In genomic region chr2:230865766-230866703, GRCh38 we compare ENCODE assay signal across 1 cellular context.
A peak's percentile ranks its signal among the peaks of the same experiment; 100 is the strongest.
TF ChIP-seq lines count a peak whose summit lies in the region.

No MANE protein-coding gene starts in this region.

TF ChIP-seq in GM12878, 131 proteins besides CTCF, POLR2A, EP300 and RAD21 (continues in another document):
- no peak for TF ChIP-seq NR2F1 (conservative IDR thresholded peaks at IDR 0.05)
- TF ChIP-seq BCLAF1 (IDR thresholded peaks at IDR 0.05) = no peak; the same call in 1 of the 2 replicates
- TF ChIP-seq STAT1 (conservative IDR thresholded peaks at IDR 0.05) = no peak
- no peak for TF ChIP-seq YBX1 (IDR thresholded peaks at IDR 0.05)
- no peak for TF ChIP-seq NFIC (IDR thresholded peaks at IDR 0.05; ENCODE audit: low read depth, low read length)
- peak in 1 of 2 experiments; percentile 8; a peak in 2 of 4 replicates for TF ChIP-seq IKZF2 (IDR thresholded peaks at IDR 0.05)
- no peak for TF ChIP-seq PKNOX1 (IDR thresholded peaks at IDR 0.05)
- TF ChIP-seq SP1 (IDR thresholded peaks at IDR 0.05; ENCODE audit: low read depth, low read length) = no peak
- peak in 1 of 2 experiments; percentile 44; a peak in 1 of 3 replicates for TF ChIP-seq EGR1 (IDR thresholded peaks at IDR 0.05; ENCODE audit: borderline replicate concordance in 1 of 2, low read depth in 2 of 2, low read length in 2 of 2)
- TF ChIP-seq EZH2 (IDR thresholded peaks at IDR 0.05; ENCODE audit: borderline replicate concordance, control insufficient read depth, low read depth, low read length) = no peak
- no peak for TF ChIP-seq E2F4 (IDR thresholded peaks at IDR 0.05; ENCODE audit: low read depth, low read length)
- no peak for TF ChIP-seq IRF4 (IDR thresholded peaks at IDR 0.05; ENCODE audit: low read depth, low read length)
- peak; percentile 31 for TF ChIP-seq IKZF1 (conservative IDR thresholded peaks at IDR 0.05)
- TF ChIP-seq KLF5 (IDR thresholded peaks at IDR 0.05; ENCODE audit: partially characterized antibody) = peak; percentile 58
- TF ChIP-seq BCL11A (IDR thresholded peaks at IDR 0.05; ENCODE audit: low read depth, low read length) = no peak
- peak; percentile 86 for TF ChIP-seq FOXK2 (IDR thresholded peaks at IDR 0.05)
- no peak for TF ChIP-seq RAD51 (IDR thresholded peaks at IDR 0.05)
- no peak for TF ChIP-seq HDGF (IDR thresholded peaks at IDR 0.05)
- TF ChIP-seq HCFC1 (IDR thresholded peaks at IDR 0.05; ENCODE audit: low read length) = no peak
- TF ChIP-seq SKIL (IDR thresholded peaks at IDR 0.05; ENCODE audit: low read depth, poor library complexity, severe bottlenecking) = no peak
- TF ChIP-seq REST (IDR thresholded peaks at IDR 0.05; ENCODE audit: low read depth, low read length) = no peak
- no peak for TF ChIP-seq GABPA (IDR thresholded peaks at IDR 0.05; ENCODE audit: low read depth)
- TF ChIP-seq HSF1 (IDR thresholded peaks at IDR 0.05; ENCODE audit: low read depth, low read length) = no peak
- TF ChIP-seq EED (IDR thresholded peaks at IDR 0.05; ENCODE audit: low read depth) = peak; percentile 47; the same call in 1 of the 2 replicates
- peak in 1 of 2 experiments; percentile 75; a peak in 2 of 4 replicates for TF ChIP-seq BHLHE40 (IDR thresholded peaks at IDR 0.05; ENCODE audit: borderline replicate concordance in 1 of 2, low read depth in 2 of 2, low read length in 1 of 2)
- no peak for TF ChIP-seq PAX5 (IDR thresholded peaks at IDR 0.05; ENCODE audit: borderline replicate concordance, low read depth, low read length)
- TF ChIP-seq FOS (IDR thresholded peaks at IDR 0.05; ENCODE audit: borderline replicate concordance, extremely low read depth, insufficient read length) = no peak
- no peak for TF ChIP-seq SIN3A (IDR thresholded peaks at IDR 0.05; ENCODE audit: low read depth, low read length)
- TF ChIP-seq CUX1 (IDR thresholded peaks at IDR 0.05; ENCODE audit: insufficient replicate concordance, low read depth, low read length) = no peak
- no peak for TF ChIP-seq PBX3 (IDR thresholded peaks at IDR 0.05; ENCODE audit: insufficient replicate concordance, low read depth, low read length)
- TF ChIP-seq MEF2A (IDR thresholded peaks at IDR 0.05; ENCODE audit: insufficient read depth, low read depth, low read length) = no peak
- peak; percentile 80 for TF ChIP-seq ATF7 (IDR thresholded peaks at IDR 0.05; ENCODE audit: low read depth)
- TF ChIP-seq JUND (IDR thresholded peaks at IDR 0.05; ENCODE audit: low read depth, low read length) = no peak
- TF ChIP-seq ZNF217 (IDR thresholded peaks at IDR 0.05) = no peak
- TF ChIP-seq SMC3 (IDR thresholded peaks at IDR 0.05; ENCODE audit: borderline replicate concordance, low read length) = no peak
- TF ChIP-seq MTA3 (IDR thresholded peaks at IDR 0.05; ENCODE audit: borderline replicate concordance, low read length) = no peak
- TF ChIP-seq NBN (IDR thresholded peaks at IDR 0.05) = no peak
- no peak for TF ChIP-seq ZZZ3 (IDR thresholded peaks at IDR 0.05; ENCODE audit: control insufficient read depth, insufficient read length, low read depth)
- TF ChIP-seq NRF1 (conservative IDR thresholded peaks at IDR 0.05; ENCODE audit: low read depth, low read length) = no peak
- TF ChIP-seq BMI1 (IDR thresholded peaks at IDR 0.05; ENCODE audit: borderline replicate concordance) = no peak
- TF ChIP-seq CBFB (IDR thresholded peaks at IDR 0.05; ENCODE audit: low read depth) = no peak; the same call in 1 of the 2 replicates
- no peak for TF ChIP-seq ZBED1 (IDR thresholded peaks at IDR 0.05; ENCODE audit: borderline replicate concordance)
